1 cellular context compared by ENCODE assay signal in genomic region chr11:92269021-92269420, GRCh38.
A peak's percentile ranks its signal among the peaks of the same experiment; 100 is the strongest.
TF ChIP-seq lines count a peak whose summit lies in the region.

No MANE protein-coding gene starts in this region.

TF ChIP-seq in H1, 55 proteins besides CTCF, POLR2A, EP300 and RAD21:
- TF ChIP-seq CREB1 (IDR thresholded peaks at IDR 0.05) (no peak), SIRT6 (IDR thresholded peaks at IDR 0.05; ENCODE audit: low read length) (no peak), TEAD4 (IDR thresholded peaks at IDR 0.05; ENCODE audit: low read depth, low read length) (peak; percentile 69; the same call in 1 of the 2 replicates), JUN (IDR thresholded peaks at IDR 0.05; ENCODE audit: low read depth, low read length) (no peak), ASH2L (IDR thresholded peaks at IDR 0.05; ENCODE audit: low read length) (no peak), POLR2AphosphoS5 (IDR thresholded peaks at IDR 0.05; ENCODE audit: low read depth, low read length) (no peak), NRF1 (IDR thresholded peaks at IDR 0.05; ENCODE audit: low read depth, low read length) (no peak), GTF2F1 (IDR thresholded peaks at IDR 0.05; ENCODE audit: borderline replicate concordance, low read depth, low read length) (no peak)
